3 cellular contexts compared by ENCODE assay signal in genomic region chr17:81351329-81352052, GRCh38.
TF ChIP-seq lines count a peak whose summit lies in the region.

No MANE protein-coding gene starts in this region.

TF ChIP-seq in HEK293, 187 proteins besides CTCF, POLR2A, EP300 and RAD21:
- TF ChIP-seq SP2 (tag by site-specific recombination; IDR thresholded peaks at IDR 0.05), result peak; percentile 26; the same call in 1 of the 2 replicates

TF ChIP-seq in K562, 482 proteins besides CTCF, POLR2A, EP300 and RAD21:
- TF ChIP-seq NFYB (IDR thresholded peaks at IDR 0.05; ENCODE audit: extremely low read depth, insufficient read length), result peak; percentile 53

TF ChIP-seq in HepG2, 621 proteins besides CTCF, POLR2A, EP300 and RAD21:
- TF ChIP-seq NFYC (CRISPR knock-in tag; IDR thresholded peaks at IDR 0.05) (peak; percentile 75), SETDB1 (CRISPR knock-in tag; IDR thresholded peaks at IDR 0.05; ENCODE audit: borderline replicate concordance) (peak; percentile 44; the same call in 1 of the 2 replicates), DRAP1 (CRISPR knock-in tag; IDR thresholded peaks at IDR 0.05) (peak; percentile 50; the same call in 1 of the 2 replicates), HMGXB3 (CRISPR knock-in tag; IDR thresholded peaks at IDR 0.05; ENCODE audit: borderline replicate concordance) (peak; percentile 88), NFYB (CRISPR knock-in tag; IDR thresholded peaks at IDR 0.05) (peak; percentile 81), POLR2AphosphoS5 (IDR thresholded peaks at IDR 0.05; ENCODE audit: low read depth, low read length) (0 out of 2 replicates have a peak, but pooled peaks have one; percentile 31)
TF ChIP-seq in HepG2: peak in this region for 6; not testable (repeated sequence) for 615.
